ENCODE assay signal across 8 cellular contexts in the genomic region with DNA sequence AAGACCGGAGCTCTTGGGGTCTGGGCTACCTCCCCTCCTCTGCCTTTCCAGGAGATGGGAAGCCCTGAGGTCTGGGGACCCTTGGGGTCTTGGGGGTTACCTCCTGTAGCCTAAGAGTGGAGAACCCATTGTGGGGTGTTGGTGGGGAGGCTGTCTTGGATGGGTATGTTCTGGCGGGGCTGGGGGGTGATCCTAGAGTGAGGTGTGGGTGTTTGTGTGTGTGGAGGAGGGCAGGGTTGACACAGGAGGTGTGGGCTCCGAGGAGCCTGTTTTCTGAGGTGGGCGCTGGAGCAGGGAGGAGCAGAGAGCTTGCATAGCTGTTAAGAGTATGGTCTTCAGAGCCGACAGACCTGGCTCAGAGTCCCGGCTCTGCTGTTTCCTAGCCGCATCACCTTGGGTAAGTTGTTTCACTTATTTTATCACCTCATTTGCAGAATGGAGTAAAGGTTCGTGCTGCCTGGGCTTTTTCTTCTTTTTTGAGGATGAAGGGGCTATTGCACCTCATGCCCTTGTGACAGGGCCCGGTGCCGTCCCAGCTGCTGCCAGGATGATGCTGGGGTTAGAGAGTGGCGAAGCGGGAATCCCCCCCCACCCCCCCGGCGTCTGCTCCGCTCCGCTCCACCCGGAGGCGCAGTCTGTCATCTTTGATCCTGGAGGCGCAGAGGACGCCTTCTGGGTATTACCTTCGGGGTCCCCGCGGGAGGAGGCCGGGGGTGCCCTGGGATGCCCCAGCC. TPM values are rescaled to one million over a fixed set of nuclear protein-coding genes. Genes with fewer than 3 reads are reported as not detected.
A peak's percentile ranks its signal among the peaks of the same experiment; 100 is the strongest.
DNase-seq lines count a peak whose midpoint lies in the region; ATAC-seq and TF ChIP-seq lines count a peak whose summit lies in the region.

No MANE protein-coding gene starts in this region.

- WGBS in testis, 2 donors: 14 to 25% methylated on average over 11 to 17 of the region's 24 CpGs

- peak overlapping the region; percentile 55 to 70 for H3K4me3 ChIP-seq in testis

- H3K9me3 ChIP-seq in testis: no peaks in the 10 kb centered on the region

- intact Hi-C loops in testis (cut with DNase I; ENCODE audit: low total_unique reads): no loop called here

- H3K36me3 ChIP-seq in testis (ENCODE audit: low read depth, missing control alignments): no peaks in the 10 kb centered on the region

- H3K4me1 ChIP-seq in testis: peaks cover 45% of the 10 kb centered on the region

- TF ChIP-seq POLR2A in testis (IDR thresholded peaks at IDR 0.05): no peak

- H3K27ac Mint-ChIP-seq in T-helper 2 cell treated with Interferon-gamma antibody and Interleukin-4, amounts not matched to agents 5 μg/mL and 100 μg/mL, for 36 hours: no peak overlapping the region
- H3K27ac Mint-ChIP-seq in WTC11 (no peak overlapping the region; the same call in 1 of the 2 replicates), immature natural killer cell (peak overlapping the region; percentile 62 to 91 (median 84))

- CTCF ChIA-PET in WTC11 (lab: Charles Lee): interaction anchor here (1.1 to 2.2 kb wide), 2 partner anchors 94 to 137 kb away, joined by 4 to 5 read pairs; no protein-coding TSS in a partner anchor

- no peaks in the 10 kb centered on the region for H3K9me3 Mint-ChIP-seq in T-helper 2 cell treated with Interferon-gamma antibody and Interleukin-4, amounts not matched to agents 5 μg/mL and 100 μg/mL, for 36 hours
- H3K9me3 Mint-ChIP-seq in WTC11: no peaks in the 10 kb centered on the region
- H3K9me3 Mint-ChIP-seq in immature natural killer cell: no peaks in the 10 kb centered on the region

- in situ Hi-C loops in ACHN (cut with HindIII; ENCODE audit: low pct_ligation_motif_present, low pct_unique_long_range_greater_than_20kb, low sequenced_read_pairs): no loop called here

- H3K4me1 Mint-ChIP-seq in T-helper 2 cell treated with Interferon-gamma antibody and Interleukin-4, amounts not matched to agents 5 μg/mL and 100 μg/mL, for 36 hours (ENCODE audit: low read depth): peaks cover 55% of the 10 kb centered on the region
- peaks cover 68% of the 10 kb centered on the region for H3K4me1 Mint-ChIP-seq in WTC11
- peaks cover 72 to 81% of the 10 kb centered on the region in 2 donors for H3K4me1 Mint-ChIP-seq in immature natural killer cell

- H3K4me3 Mint-ChIP-seq in T-helper 2 cell treated with Interferon-gamma antibody and Interleukin-4, amounts not matched to agents 5 μg/mL and 100 μg/mL, for 36 hours: peak overlapping the region; percentile 78
- H3K4me3 Mint-ChIP-seq in WTC11 (peak overlapping the region; percentile 66), immature natural killer cell (peak overlapping the region; percentile 83 to 89 (median 88))

- H3K27ac ChIP-seq in testis: no peak overlapping the region

- H3K27me3 ChIP-seq in testis: no peaks in the 10 kb centered on the region

- ATAC-seq in HG02840 (IDR thresholded peaks at IDR 0.05; ENCODE audit: low FRiP score, unreplicated experiment) (peak; percentile 43), WTC11 (peak; percentile 3)

- peaks cover 8% of the 10 kb centered on the region for H3K36me3 Mint-ChIP-seq in T-helper 2 cell treated with Interferon-gamma antibody and Interleukin-4, amounts not matched to agents 5 μg/mL and 100 μg/mL, for 36 hours (ENCODE audit: low read depth)
- H3K36me3 Mint-ChIP-seq in WTC11: no peaks in the 10 kb centered on the region
- H3K36me3 Mint-ChIP-seq in immature natural killer cell: peaks cover 0 to 3% (median 2%) of the 10 kb centered on the region in 3 donors

- POLR2A ChIA-PET in WTC11 (lab: Charles Lee): interaction anchor here (0.6 to 2.2 kb wide), 4 partner anchors 14 to 552 kb away, joined by 3 to 8 read pairs (median 5); a partner anchor contains a TSS

- no peak for TF ChIP-seq CTCF in WTC11 (IDR thresholded peaks at IDR 0.05)
- TF ChIP-seq CTCF in testis (IDR thresholded peaks at IDR 0.05): no peak

- H3K27me3 Mint-ChIP-seq in T-helper 2 cell treated with Interferon-gamma antibody and Interleukin-4, amounts not matched to agents 5 μg/mL and 100 μg/mL, for 36 hours (ENCODE audit: low read depth): no peaks in the 10 kb centered on the region
- H3K27me3 Mint-ChIP-seq in WTC11 (ENCODE audit: low read depth) (no peaks in the 10 kb centered on the region), immature natural killer cell (ENCODE audit: low read depth in 3 of 3) (peaks cover 0 to 5% (median 3%) of the 10 kb centered on the region in 3 donors)

- no peak for DNase-seq in T-helper 2 cell treated with Interferon-gamma antibody and Interleukin-4, amounts not matched to agents 5 μg/mL and 100 μg/mL, for 36 hours (ENCODE audit: low spot score)
- no peak for DNase-seq in T-helper 2 cell
- no peak for DNase-seq in WTC11 (ENCODE audit: low spot score)
- DNase-seq in immature natural killer cell: no peak
- no peak for DNase-seq in testis
- no peak for DNase-seq in ACHN
- no peak for DNase-seq in NK-92 (lab: John Stamatoyannopoulos, UW; ENCODE audit: unreplicated experiment)

TF ChIP-seq in WTC11, 78 proteins besides CTCF, POLR2A, EP300 and RAD21:
- TF ChIP-seq ZNF396 (CRISPR knock-in tag; IDR thresholded peaks at IDR 0.05; ENCODE audit: borderline replicate concordance) (no peak), ELF4 (CRISPR knock-in tag; IDR thresholded peaks at IDR 0.05; ENCODE audit: low read depth) (no peak), ZNF671 (CRISPR knock-in tag; IDR thresholded peaks at IDR 0.05) (no peak), ZNF219 (CRISPR knock-in tag; IDR thresholded peaks at IDR 0.05; ENCODE audit: borderline replicate concordance) (no peak)
- TF ChIP-seq, protein P1, sequence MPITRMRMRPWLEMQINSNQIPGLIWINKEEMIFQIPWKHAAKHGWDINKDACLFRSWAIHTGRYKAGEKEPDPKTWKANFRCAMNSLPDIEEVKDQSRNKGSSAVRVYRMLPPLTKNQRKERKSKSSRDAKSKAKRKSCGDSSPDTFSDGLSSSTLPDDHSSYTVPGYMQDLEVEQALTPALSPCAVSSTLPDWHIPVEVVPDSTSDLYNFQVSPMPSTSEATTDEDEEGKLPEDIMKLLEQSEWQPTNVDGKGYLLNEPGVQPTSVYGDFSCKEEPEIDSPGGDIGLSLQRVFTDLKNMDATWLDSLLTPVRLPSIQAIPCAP (CRISPR knock-in tag; IDR thresholded peaks at IDR 0.05): no peak
- TF ChIP-seq, protein P2, sequence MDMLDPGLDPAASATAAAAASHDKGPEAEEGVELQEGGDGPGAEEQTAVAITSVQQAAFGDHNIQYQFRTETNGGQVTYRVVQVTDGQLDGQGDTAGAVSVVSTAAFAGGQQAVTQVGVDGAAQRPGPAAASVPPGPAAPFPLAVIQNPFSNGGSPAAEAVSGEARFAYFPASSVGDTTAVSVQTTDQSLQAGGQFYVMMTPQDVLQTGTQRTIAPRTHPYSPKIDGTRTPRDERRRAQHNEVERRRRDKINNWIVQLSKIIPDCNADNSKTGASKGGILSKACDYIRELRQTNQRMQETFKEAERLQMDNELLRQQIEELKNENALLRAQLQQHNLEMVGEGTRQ (CRISPR knock-in tag; IDR thresholded peaks at IDR 0.05): no peak
- TF ChIP-seq, protein P3, sequence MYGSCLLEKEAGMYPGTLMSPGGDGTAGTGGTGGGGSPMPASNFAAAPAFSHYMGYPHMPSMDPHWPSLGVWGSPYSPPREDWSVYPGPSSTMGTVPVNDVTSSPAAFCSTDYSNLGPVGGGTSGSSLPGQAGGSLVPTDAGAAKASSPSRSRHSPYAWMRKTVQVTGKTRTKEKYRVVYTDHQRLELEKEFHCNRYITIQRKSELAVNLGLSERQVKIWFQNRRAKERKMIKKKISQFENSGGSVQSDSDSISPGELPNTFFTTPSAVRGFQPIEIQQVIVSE (CRISPR knock-in tag; IDR thresholded peaks at IDR 0.05; ENCODE audit: borderline replicate concordance): no peak
- TF ChIP-seq, protein P4, sequence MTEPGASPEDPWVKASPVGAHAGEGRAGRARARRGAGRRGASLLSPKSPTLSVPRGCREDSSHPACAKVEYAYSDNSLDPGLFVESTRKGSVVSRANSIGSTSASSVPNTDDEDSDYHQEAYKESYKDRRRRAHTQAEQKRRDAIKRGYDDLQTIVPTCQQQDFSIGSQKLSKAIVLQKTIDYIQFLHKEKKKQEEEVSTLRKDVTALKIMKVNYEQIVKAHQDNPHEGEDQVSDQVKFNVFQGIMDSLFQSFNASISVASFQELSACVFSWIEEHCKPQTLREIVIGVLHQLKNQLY (CRISPR knock-in tag; IDR thresholded peaks at IDR 0.05): no peak
- TF ChIP-seq, protein P5, sequence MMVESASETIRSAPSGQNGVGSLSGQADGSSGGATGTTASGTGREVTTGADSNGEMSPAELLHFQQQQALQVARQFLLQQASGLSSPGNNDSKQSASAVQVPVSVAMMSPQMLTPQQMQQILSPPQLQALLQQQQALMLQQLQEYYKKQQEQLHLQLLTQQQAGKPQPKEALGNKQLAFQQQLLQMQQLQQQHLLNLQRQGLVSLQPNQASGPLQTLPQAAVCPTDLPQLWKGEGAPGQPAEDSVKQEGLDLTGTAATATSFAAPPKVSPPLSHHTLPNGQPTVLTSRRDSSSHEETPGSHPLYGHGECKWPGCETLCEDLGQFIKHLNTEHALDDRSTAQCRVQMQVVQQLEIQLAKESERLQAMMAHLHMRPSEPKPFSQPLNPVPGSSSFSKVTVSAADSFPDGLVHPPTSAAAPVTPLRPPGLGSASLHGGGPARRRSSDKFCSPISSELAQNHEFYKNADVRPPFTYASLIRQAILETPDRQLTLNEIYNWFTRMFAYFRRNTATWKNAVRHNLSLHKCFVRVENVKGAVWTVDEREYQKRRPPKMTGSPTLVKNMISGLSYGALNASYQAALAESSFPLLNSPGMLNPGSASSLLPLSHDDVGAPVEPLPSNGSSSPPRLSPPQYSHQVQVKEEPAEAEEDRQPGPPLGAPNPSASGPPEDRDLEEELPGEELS (CRISPR knock-in tag; IDR thresholded peaks at IDR 0.05): no peak

RNA-seq across cellular contexts. Expression of a gene that starts 17.2 kb away (rescaled TPM):
- total RNA-seq in WTC11 (2021): 16.4 to 19.3 TPM (median 18.2 TPM) in 3 replicates
- polyA plus RNA-seq in immature natural killer cell: 1 to 10 TPM in 1 of 3 donors, under 1 TPM in 1, not detected in 1; 0.16 to 1.2 TPM
- total RNA-seq in testis: 10 to 100 TPM in 1 of 2 donors, 1 to 10 TPM in 1; 9.7 to 12.2 TPM
- 4.3 TPM for polyA plus RNA-seq in testis (ENCODE audit: insufficient read depth, low read depth, low replicate concordance)

Comparison
In these comparisons a context has a peak if more than half of its experiments do, and no peak if none do; other contexts are left out.
1. H3K27ac Mint-ChIP-seq: peak in immature natural killer cell (6 of 6); none in T-helper 2 cell treated with Interferon-gamma antibody and Interleukin-4, amounts not matched to agents 5 μg/mL and 100 μg/mL, for 36 hours (single experiment) and WTC11 (single experiment).
2. Peak in every context shown above with its lines, with median percentiles within 50 percentile points of each other: H3K4me3 Mint-ChIP-seq.